In genomic region chr15:42363942-42364341, GRCh38 we compare ENCODE assay signal across 32 cellular contexts.
"Had no signal": no experiment of that assay in that cellular context is flagged by ENCODE, and none has a peak within 500 bp of the region (broad histone marks: within the 10 kb centered on the region; RNA-seq: fewer than 3 reads in every experiment).

No MANE protein-coding gene starts in this region.

- ATAC-seq: activated naive CD8-positive, alpha-beta T cell treated with anti-CD3 and anti-CD28 coated beads, Interleukin-2, amount 50 U/mL, for 24 hours; gastroesophageal sphincter; left colon; naive thymus-derived CD4-positive, alpha-beta T cell; pancreas; stimulated activated naive B cell treated with anti-CD40 and anti-IgM and Interleukin-4, amounts not matched to agents 10 μg/mL and 1 μg/mL and 100 μg/mL, for 72 hours had no signal

- H3K4me2 ChIP-seq: hepatocyte, smooth muscle cell had no signal

- H2AFZ ChIP-seq: hepatocyte had no signal

- H3K4me3 ChIP-seq: gastroesophageal sphincter, hepatocyte, pancreas, prostate gland, sigmoid colon, smooth muscle cell, stomach, thyroid gland, upper lobe of left lung, vagina had no signal

- FAIRE-seq: colon, endometrium, kidney, pancreas had no signal

- H3K27ac ChIP-seq: gastroesophageal sphincter, hepatocyte, pancreas, prostate gland, sigmoid colon, stomach, thyroid gland, upper lobe of left lung, vagina, VCaP had no signal

- H3K4me1 ChIP-seq: gastroesophageal sphincter, pancreas, prostate gland, sigmoid colon, stomach, vagina had no signal

- H3K27me3 ChIP-seq: gastroesophageal sphincter, hepatocyte, pancreas, sigmoid colon, stomach, thyroid gland, upper lobe of left lung, vagina had no signal

- H3K79me2 ChIP-seq: hepatocyte had no signal

- H3K36me3 ChIP-seq: pancreas, prostate gland, thyroid gland, vagina had no signal

- DNase-seq: activated CD4-positive, alpha-beta memory T cell treated with anti-CD3 and anti-CD28 coated beads, Interleukin-2, amount 10 ng/mL, durations not matched to agents 7 days and 5 days; activated CD4-positive, alpha-beta T cell treated with anti-CD3 and anti-CD28 coated beads, Interleukin-2, amount 10 ng/mL, durations not matched to agents 7 days and 5 days; activated CD4-positive, CD25-positive, alpha-beta regulatory T cell treated with anti-CD3 and anti-CD28 coated beads, Interleukin-2, amount 50 U/mL, for 72 hours; activated CD8-positive, alpha-beta memory T cell treated with anti-CD3 and anti-CD28 coated beads, Interleukin-2, amount 50 U/mL, for 48 hours; activated gamma-delta T cell treated with Interleukin-2 at 50 U/mL for 16 hours; activated naive CD4-positive, alpha-beta T cell treated with anti-CD3 and anti-CD28 coated beads, Interleukin-2, amount 50 U/mL, for 16 hours; activated naive CD8-positive, alpha-beta T cell treated with anti-CD3 and anti-CD28 coated beads, Interleukin-2, amount 50 U/mL, for 24 hours; activated T-cell treated with anti-CD3 and anti-CD28 coated beads, Interleukin-2, amount 50 U/mL, for 24 hours; effector CD4-positive, alpha-beta T cell; erythroblast; immature natural killer cell; kidney; midbrain; naive thymus-derived CD4-positive, alpha-beta T cell; sigmoid colon; stimulated activated CD4-positive, alpha-beta T cell treated with anti-CD3 and anti-CD28 coated beads, Interleukin-1b, Interleukin-23, amount 100 ng/mL, for 48 hours; stimulated activated CD4-positive, alpha-beta T cell treated with anti-CD3 and anti-CD28 coated beads, Interleukin-4, amount 100 ng/mL, for 4 hours; stimulated activated CD8-positive, alpha-beta memory T cell treated with anti-CD3 and anti-CD28 coated beads, Interleukin-4, amount 100 ng/mL, for 48 hours; stimulated activated naive B cell treated with anti-CD40 and anti-IgM and Interleukin-4, amounts not matched to agents 10 μg/mL and 1 μg/mL and 100 μg/mL, for 72 hours; stomach; upper lobe of left lung had no signal

- H3K9me3 ChIP-seq: gastroesophageal sphincter, pancreas, prostate gland, sigmoid colon, stomach, thyroid gland, upper lobe of left lung, vagina had no signal
